ENCODE assay signal across 8 cellular contexts in genomic region chr16:1492923-1493745, GRCh38. TPM values are rescaled to one million over a fixed set of nuclear protein-coding genes. Genes with fewer than 3 reads are reported as not detected.
A peak's percentile ranks its signal among the peaks of the same experiment; 100 is the strongest.
DNase-seq lines count a peak whose midpoint lies in the region; ATAC-seq, FAIRE-seq and TF ChIP-seq lines count a peak whose summit lies in the region.

TELO2 (plus strand) TSS chr16:1493360; CDS start chr16:1494282, 922 bp downstream.

- H2BK5ac ChIP-seq in H1 (ENCODE audit: low read depth, low read length) (peak within 1 kb of the TSS; percentile 40; the same call in 1 of the 2 replicates), mesenchymal stem cell (ENCODE audit: low read depth, low read length, poor library complexity, severe bottlenecking) (peak within 1 kb of the TSS; percentile 94)

- peak within 1 kb of the TSS; percentile 96 for H2AFZ ChIP-seq in H1 (ENCODE audit: low read length)
- peak within 1 kb of the TSS; percentile 75 for H2AFZ ChIP-seq in mesenchymal stem cell (ENCODE audit: low read depth, low read length)

- H3K79me1 ChIP-seq in H1 (ENCODE audit: low read depth, low read length) (peaks cover 3% of the 10 kb centered on the region), mesenchymal stem cell (replicated peaks; ENCODE audit: low read length, poor library complexity, severe bottlenecking) (peaks cover 28% of the 10 kb centered on the region)

- FAIRE-seq in H1 (lab: Jason Lieb, UNC): peak; percentile 68

- H3K23me2 ChIP-seq in H1 (ENCODE audit: low read depth, low read length): peaks cover 9% of the 10 kb centered on the region

- H3K36me3 ChIP-seq in A673 (ENCODE audit: insufficient read depth, low read length, poor library complexity, severe bottlenecking): peaks cover 7% of the 10 kb centered on the region
- H3K36me3 ChIP-seq in H1 (ENCODE audit: control insufficient read depth in 2 of 4, insufficient read depth in 4 of 4, low read length in 3 of 4): peaks cover 11 to 32% (median 18%) of the 10 kb centered on the region in 4 experiments
- peaks cover 30 to 36% of the 10 kb centered on the region in 2 experiments for H3K36me3 ChIP-seq in mesenchymal stem cell (ENCODE audit: control insufficient read depth in 1 of 2, insufficient read depth in 2 of 2, low read depth in 1 of 2, low read length in 2 of 2)

- peak within 1 kb of the TSS; percentile 75 for H3K56ac ChIP-seq in H1 (replicated peaks; ENCODE audit: insufficient read length, low read depth, low read length)

- H4K20me1 ChIP-seq in H1 (replicated peaks in 1 of 2; ENCODE audit: control insufficient read depth in 1 of 2, insufficient read depth in 2 of 2, low read length in 2 of 2): peaks cover 3% of the 10 kb centered on the region in 2 experiments

- peaks cover under 1% of the 10 kb centered on the region for H3K36me3 Mint-ChIP-seq in activated CD8-positive, alpha-beta memory T cell treated with anti-CD3 and anti-CD28 coated beads, Interleukin-2, amount 10 ng/mL, durations not matched to agents 7 days and 5 days

- peaks cover 3% of the 10 kb centered on the region for H3K4me1 ChIP-seq in A673 (ENCODE audit: insufficient read depth, low read length, poor library complexity, severe bottlenecking)
- peaks cover 0 to 8% (median 5%) of the 10 kb centered on the region in 4 experiments; a peak in 4 of 7 replicates for H3K4me1 ChIP-seq in H1 (replicated peaks in 1 of 4; ENCODE audit: control insufficient read depth in 3 of 4, insufficient read depth in 4 of 4, low read length in 3 of 4)
- H3K4me1 ChIP-seq in mesenchymal stem cell (ENCODE audit: control insufficient read depth, insufficient read depth, low read depth, low read length): peaks cover 18% of the 10 kb centered on the region

- TF ChIP-seq POLR2A in H1 (IDR thresholded peaks at IDR 0.05; ENCODE audit: control extremely low read depth in 1 of 2, low read depth in 2 of 2, low read length in 2 of 2): peak in 1 of 2 experiments; percentile 66; a peak in 1 of 3 replicates

- no peak for TF ChIP-seq RAD21 in H1 (IDR thresholded peaks at IDR 0.05 in 1 of 2, conservative IDR thresholded peaks at IDR 0.05 in 1 of 2; ENCODE audit: low read depth in 2 of 2, low read length in 2 of 2)

- peak; percentile 84 for DNase-seq in A673 (ENCODE audit: low spot score)
- peak; percentile 67 for DNase-seq in NOMO-1 treated with dmso at 0.1 percent for 144 hours (lab: John Stamatoyannopoulos, UW; ENCODE audit: unreplicated experiment)
- DNase-seq in activated CD8-positive, alpha-beta memory T cell treated with anti-CD3 and anti-CD28 coated beads, Interleukin-2, amount 10 ng/mL, durations not matched to agents 7 days and 5 days: peak; percentile 89
- DNase-seq in H1 (ENCODE audit: low read depth in 1 of 2, low spot score in 2 of 2): peak; percentile 23 to 91
- DNase-seq in mesenchymal stem cell: peak; percentile 77
- DNase-seq in stimulated activated CD8-positive, alpha-beta memory T cell treated with anti-CD3 and anti-CD28 coated beads, Interleukin-12 subunit alpha, Interleukin-12 subunit beta, amount 100 ng/mL, for 1 hour (ENCODE audit: low read depth): peak; percentile 78

- H2AK5ac ChIP-seq in H1 (ENCODE audit: low read depth, low read length) (peak within 1 kb of the TSS; percentile 34; the same call in 1 of the 2 replicates), mesenchymal stem cell (ENCODE audit: low read length, severe bottlenecking) (peak within 1 kb of the TSS; percentile 58)

- H4K8ac ChIP-seq in H1 (ENCODE audit: extremely low read depth, insufficient read depth, low read length) (peak within 1 kb of the TSS; percentile 98), mesenchymal stem cell (ENCODE audit: low read length) (peak within 1 kb of the TSS; percentile 87)

- TF ChIP-seq CTCF in A673 (conservative IDR thresholded peaks at IDR 0.05; ENCODE audit: low read depth, low read length): no peak
- no peak for TF ChIP-seq CTCF in H1 (IDR thresholded peaks at IDR 0.05; ENCODE audit: control extremely low read depth in 1 of 3, insufficient read depth in 1 of 3, low read depth in 1 of 3, low read length in 3 of 3)

- TF ChIP-seq EP300 in H1 (IDR thresholded peaks at IDR 0.05; ENCODE audit: borderline replicate concordance in 1 of 2, low read depth in 2 of 2, low read length in 2 of 2): peak in 1 of 2 experiments; percentile 98; a peak in 1 of 3 replicates

- ATAC-seq in GM18511 (IDR thresholded peaks at IDR 0.05; ENCODE audit: unreplicated experiment) (peak; percentile 73), HG03378 (IDR thresholded peaks at IDR 0.05; ENCODE audit: unreplicated experiment) (peak; percentile 49)
- ATAC-seq in activated CD8-positive, alpha-beta memory T cell treated with anti-CD3 and anti-CD28 coated beads, Interleukin-2, amount 10 ng/mL, durations not matched to agents 7 days and 5 days: peak; percentile 89

- CTCF ChIA-PET in A673 (lab: Charles Lee): no interaction called here
- CTCF ChIA-PET in activated CD8-positive, alpha-beta memory T cell treated with anti-CD3 and anti-CD28 coated beads, Interleukin-2, amount 10 ng/mL, durations not matched to agents 7 days and 5 days (lab: Charles Lee): interaction anchor here (1.0 to 1.6 kb wide), 4 partner anchors 21 to 213 kb away, joined by 3 to 6 read pairs (median 4); partner anchors contain the start of genes MAPK8IP3 and TMEM204
- CTCF ChIA-PET in H1 (lab: Charles Lee; ENCODE audit: partially characterized antibody): interaction anchor here (0.5 to 2.2 kb wide), 8 partner anchors 10 to 1170 kb away, joined by 3 to 7 read pairs (median 3); no protein-coding TSS in a partner anchor

- H3K4me2 ChIP-seq in H1 (ENCODE audit: insufficient read depth in 1 of 2, low read depth in 2 of 2, low read length in 2 of 2) (peak within 1 kb of the TSS; percentile 90 to 96), mesenchymal stem cell (ENCODE audit: low read length, poor library complexity, severe bottlenecking) (peak within 1 kb of the TSS; percentile 97)

- H3K9ac ChIP-seq in H1 (replicated peaks in 1 of 4; ENCODE audit: extremely low read depth in 1 of 4, low read depth in 3 of 4, low read length in 3 of 4) (peak within 1 kb of the TSS; percentile 87 to 94 (median 92)), mesenchymal stem cell (ENCODE audit: low read length) (peak within 1 kb of the TSS; percentile 89)

- H3K4ac ChIP-seq in H1 (replicated peaks; ENCODE audit: insufficient read length, low read depth, low read length): peak within 1 kb of the TSS; percentile 60
- H3K4ac ChIP-seq in mesenchymal stem cell (ENCODE audit: low read depth in 1 of 2, low read length in 2 of 2): peak within 1 kb of the TSS; percentile 24 to 40

- H4K5ac ChIP-seq in H1 (ENCODE audit: insufficient read length, low read depth, low read length): peak within 1 kb of the TSS; percentile 79

- intact Hi-C loops in A673 (cut with micrococcal nuclease; ENCODE audit: unreplicated experiment): no loop called here

- WGBS in H1 (ENCODE audit: extremely low coverage in 1 of 2, insufficient coverage in 1 of 2, insufficient read length in 1 of 2, insufficient replicate concordance in 2 of 2, low coverage in 1 of 2, low lambda C conversion rate in 2 of 2, missing lambda C conversion rate in 1 of 2), 2 experiments: 6% methylated on average over 22 of the region's 89 CpGs; no CpG with 5 or more reads in 1 of the 2 experiments
- 2% methylated on average over 52 of the region's 89 CpGs for WGBS in mesenchymal stem cell

- no peaks in the 10 kb centered on the region for H3K27me3 ChIP-seq in A673 (replicated peaks; ENCODE audit: insufficient read depth, low read depth, low read length, poor library complexity)
- no peaks in the 10 kb centered on the region for H3K27me3 ChIP-seq in H1 (replicated peaks in 1 of 4; ENCODE audit: control insufficient read depth in 3 of 4, extremely low read depth in 1 of 4, insufficient read depth in 3 of 4, low read length in 3 of 4)
- no peaks in the 10 kb centered on the region for H3K27me3 ChIP-seq in mesenchymal stem cell (ENCODE audit: control insufficient read depth in 1 of 2, insufficient read depth in 1 of 2, low read length in 2 of 2)

- peak within 1 kb of the TSS; percentile 91 for H3K27ac Mint-ChIP-seq in activated CD8-positive, alpha-beta memory T cell treated with anti-CD3 and anti-CD28 coated beads, Interleukin-2, amount 10 ng/mL, durations not matched to agents 7 days and 5 days

- peak within 1 kb of the TSS; percentile 72 for H4K91ac ChIP-seq in H1 (replicated peaks; ENCODE audit: insufficient read length, low read length)
- H4K91ac ChIP-seq in mesenchymal stem cell (ENCODE audit: low read length): peak within 1 kb of the TSS; percentile 71

- H3K27ac ChIP-seq in A673 (ENCODE audit: low read depth, low read length, poor library complexity, severe bottlenecking): peak within 1 kb of the TSS; percentile 98
- peak within 1 kb of the TSS; percentile 97 for H3K27ac ChIP-seq in H1 (ENCODE audit: low read depth, low read length)
- no peak within 1 kb of the TSS for H3K27ac ChIP-seq in mesenchymal stem cell (ENCODE audit: low read length, poor library complexity, severe bottlenecking)

- H2BK120ac ChIP-seq in H1 (replicated peaks; ENCODE audit: low read depth, low read length) (no peak within 1 kb of the TSS), mesenchymal stem cell (ENCODE audit: low read depth, low read length) (peak within 1 kb of the TSS; percentile 74)

- H3K9me3 ChIP-seq in A673 (ENCODE audit: low read depth, low read length, poor library complexity, severe bottlenecking): no peaks in the 10 kb centered on the region
- H3K9me3 ChIP-seq in H1 (ENCODE audit: insufficient read depth in 2 of 2, low read depth in 1 of 2, low read length in 1 of 2): no peaks in the 10 kb centered on the region
- no peaks in the 10 kb centered on the region for H3K9me3 ChIP-seq in mesenchymal stem cell (ENCODE audit: control insufficient read depth, low read length)

- no peak within 1 kb of the TSS for H2BK20ac ChIP-seq in H1 (ENCODE audit: low read length)

- H3K9me3 Mint-ChIP-seq in activated CD8-positive, alpha-beta memory T cell treated with anti-CD3 and anti-CD28 coated beads, Interleukin-2, amount 10 ng/mL, durations not matched to agents 7 days and 5 days (ENCODE audit: low read depth): no peaks in the 10 kb centered on the region

- H3K27me3 Mint-ChIP-seq in activated CD8-positive, alpha-beta memory T cell treated with anti-CD3 and anti-CD28 coated beads, Interleukin-2, amount 10 ng/mL, durations not matched to agents 7 days and 5 days: no peaks in the 10 kb centered on the region

- peaks cover 0 to 12% of the 10 kb centered on the region in 2 experiments; a peak in 1 of 4 replicates for H3K79me2 ChIP-seq in H1 (ENCODE audit: control insufficient read depth in 1 of 2, insufficient read depth in 2 of 2, low read length in 2 of 2)

- H3K18ac ChIP-seq in H1 (ENCODE audit: extremely low read depth, low read length): no peak within 1 kb of the TSS; the same call in 1 of the 2 replicates
- H3K18ac ChIP-seq in mesenchymal stem cell (ENCODE audit: low read depth in 1 of 2, low read length in 2 of 2): peak within 1 kb of the TSS; percentile 70 to 71

- POLR2A ChIA-PET in A673 (lab: Charles Lee; ENCODE audit: low non-redundant PET) (no interaction called here), H1 (lab: Charles Lee; ENCODE audit: partially characterized antibody) (interaction anchor here (0.6 to 16.8 kb wide), 11 partner anchors 10 to 185 kb away, joined by 3 to 175 read pairs (median 5); partner anchors contain the start of genes CCDC154 and JPT2)

- H3K4me3 ChIP-seq in A673 (ENCODE audit: low read depth, low read length, poor library complexity, severe bottlenecking) (peak within 1 kb of the TSS; percentile 88), H1 (ENCODE audit: extremely low read depth in 1 of 4, insufficient read depth in 2 of 4, low read depth in 3 of 4, low read length in 4 of 4) (peak within 1 kb of the TSS; percentile 86 to 93 (median 90)), mesenchymal stem cell (ENCODE audit: insufficient read depth in 1 of 2, low read depth in 1 of 2, low read length in 2 of 2) (peak within 1 kb of the TSS; percentile 80 to 91)

- peaks cover 17% of the 10 kb centered on the region for H3K4me1 Mint-ChIP-seq in activated CD8-positive, alpha-beta memory T cell treated with anti-CD3 and anti-CD28 coated beads, Interleukin-2, amount 10 ng/mL, durations not matched to agents 7 days and 5 days

- H3K23ac ChIP-seq in H1 (ENCODE audit: insufficient read length) (no peak within 1 kb of the TSS), mesenchymal stem cell (ENCODE audit: low read length in 2 of 2) (peak within 1 kb of the TSS in 1 of 2 experiments; percentile 29)

- no TSS peak for BruUV-seq in A673 (replicated peaks; lab: Mats Ljungman, UMichigan)

- peak within 1 kb of the TSS; percentile 22 for H2BK12ac ChIP-seq in H1 (ENCODE audit: low read depth, low read length)
- H2BK12ac ChIP-seq in mesenchymal stem cell (ENCODE audit: low read length in 2 of 2): peak within 1 kb of the TSS; percentile 7 to 45

- H3K14ac ChIP-seq in H1 (ENCODE audit: insufficient read length) (no peak within 1 kb of the TSS), mesenchymal stem cell (ENCODE audit: low read length in 2 of 2) (peak within 1 kb of the TSS in 1 of 2 experiments; percentile 26)

- peak within 1 kb of the TSS; percentile 79 for H3K4me3 Mint-ChIP-seq in activated CD8-positive, alpha-beta memory T cell treated with anti-CD3 and anti-CD28 coated beads, Interleukin-2, amount 10 ng/mL, durations not matched to agents 7 days and 5 days

- H2BK15ac ChIP-seq in H1 (ENCODE audit: low read length): no peak within 1 kb of the TSS
- H2BK15ac ChIP-seq in mesenchymal stem cell (ENCODE audit: low read depth, poor library complexity, severe bottlenecking): peak within 1 kb of the TSS; percentile 44

RNA-seq across cellular contexts. Expression of gene TELO2, which starts in this region (rescaled TPM):
- total RNA-seq in A673 (2021): 62.9 and 67.0 TPM in 2 replicates
- total RNA-seq in activated CD8-positive, alpha-beta memory T cell treated with anti-CD3 and anti-CD28 coated beads, Interleukin-2, amount 10 ng/mL, durations not matched to agents 7 days and 5 days: 10 to 100 TPM; 60.7 to 63.8 TPM
- 64.8 and 66.4 TPM in 2 replicates for total RNA-seq in H1 (2021; fragmentation: NEBNext Ultra II Directional; extraction: Animal tissue kit (Norgen Biotek cat#: 25700))
- 39.3 and 72.9 TPM in 2 replicates for polyA plus RNA-seq in H1 (2011; rRNA removed)
- 61.2 TPM for polyA plus RNA-seq in H1 (2011; cell fraction: cytosol; rRNA removed)
- 382 TPM for polyA plus RNA-seq in H1 (2011; cell fraction: nucleus; rRNA removed)
- polyA plus RNA-seq in H1 (2012, experiment 1 of 2): 39.6 to 74.2 TPM (median 66.1 TPM) in 4 replicates
- polyA plus RNA-seq in H1 (2012, experiment 2 of 2): 42.5 TPM
- polyA plus RNA-seq in H1 (2013, experiment 1 of 2): 37.6 TPM
- polyA plus RNA-seq in H1 (2013, experiment 2 of 2): 33.1 TPM
- 12.1 and 13.9 TPM in 2 replicates for polyA minus RNA-seq in H1 (2011; rRNA and poly(A)+ RNA removed)
- 34.6 TPM for polyA minus RNA-seq in H1 (2011; cell fraction: cytosol; rRNA and poly(A)+ RNA removed)
- 65.3 TPM for polyA minus RNA-seq in H1 (2011; cell fraction: nucleus; rRNA and poly(A)+ RNA removed)
- polyA plus RNA-seq in mesenchymal stem cell (2013, experiment 1 of 2): 10.0 TPM
- 10.2 TPM for polyA plus RNA-seq in mesenchymal stem cell (2013, experiment 2 of 2)
